30 cellular contexts compared by ENCODE assay signal in genomic region chr13:74103196-74103595, GRCh38.
"Had no signal": no experiment of that assay in that cellular context is flagged by ENCODE, and none has a peak within 500 bp of the region (broad histone marks: within the 10 kb centered on the region; RNA-seq: fewer than 3 reads in every experiment).

No MANE protein-coding gene starts in this region.

- H3K4me3 ChIP-seq: pancreas, prostate gland, right lobe of liver, sigmoid colon, skin epidermis, smooth muscle cell, spleen, suprapubic skin, testis, tibial artery, transverse colon, vagina had no signal

- H3K27ac ChIP-seq: neutrophil, pancreas, prostate gland, right lobe of liver, sigmoid colon, skin epidermis, spleen, suprapubic skin, testis, tibial artery, transverse colon, vagina had no signal

- H3K27me3 ChIP-seq: neutrophil, pancreas, right lobe of liver, sigmoid colon, spleen, suprapubic skin, testis, tibial artery, transverse colon, vagina had no signal

- H3K9me3 ChIP-seq: neutrophil, pancreas, prostate gland, right lobe of liver, sigmoid colon, spleen, suprapubic skin, testis, tibial artery, transverse colon, vagina had no signal

- ATAC-seq: naive thymus-derived CD4-positive, alpha-beta T cell; natural killer cell treated with Interleukin-12 subunit alpha and Interleukin-12 subunit beta and Interleukin-15 and Interleukin-18, amount 100 ng/mL, for 72 hours; pancreas; right cardiac atrium; stimulated activated memory B cell treated with anti-CD40 and anti-IgM and Interleukin-4, amounts not matched to agents 10 μg/mL and 1 μg/mL and 100 μg/mL, for 72 hours; stimulated activated naive CD8-positive, alpha-beta T cell treated with anti-CD3 and anti-CD28 coated beads, Interleukin-15, amount 100 ng/mL, for 72 hours; stimulated activated naive CD8-positive, alpha-beta T cell treated with anti-CD3 and anti-CD28 coated beads, Interleukin-15, Interleukin-2, amounts not matched to agents 100 U/mL and 50 U/mL, for 24 hours had no signal

- FAIRE-seq: pancreas, urothelium cell line had no signal

- H3K4me2 ChIP-seq: smooth muscle cell had no signal

- DNase-seq: naive thymus-derived CD4-positive, alpha-beta T cell; nephron progenitor cell; nucleus accumbens; pancreas; retina; right cardiac atrium; right lobe of liver; sigmoid colon; spleen; stimulated activated CD4-positive, alpha-beta T cell treated with anti-CD3 and anti-CD28 coated beads, Interleukin-12 subunit alpha, Interleukin-12 subunit beta, amount 100 ng/mL, for 4 hours; stimulated activated CD4-positive, alpha-beta T cell treated with anti-CD3 and anti-CD28 coated beads, Interleukin-1b, Interleukin-23, amount 100 ng/mL, for 48 hours; stimulated activated CD4-positive, alpha-beta T cell treated with anti-CD3 and anti-CD28 coated beads, Interleukin-4, amount 100 ng/mL, for 1 hour; stimulated activated CD4-positive, alpha-beta T cell treated with anti-CD3 and anti-CD28 coated beads, Interleukin-4, amount 100 ng/mL, for 4 hours; stimulated activated CD8-positive, alpha-beta memory T cell treated with anti-CD3 and anti-CD28 coated beads, Interleukin-4, amount 100 ng/mL, for 48 hours; stimulated activated naive CD4-positive, alpha-beta T cell; stimulated activated naive CD8-positive, alpha-beta T cell treated with anti-CD3 and anti-CD28 coated beads, Interleukin-15, amount 100 ng/mL, for 72 hours; stimulated activated naive CD8-positive, alpha-beta T cell treated with anti-CD3 and anti-CD28 coated beads, Interleukin-15, Interleukin-2, amounts not matched to agents 100 U/mL and 50 U/mL, for 24 hours; substantia nigra; testis; tibial artery; transverse colon had no signal

- H3K36me3 ChIP-seq: neutrophil, pancreas, prostate gland, right lobe of liver, sigmoid colon, spleen, suprapubic skin, tibial artery, transverse colon, vagina had no signal

- H3K4me1 ChIP-seq: prostate gland, suprapubic skin, testis, vagina had no signal
